18 cellular contexts compared by ENCODE assay signal in the genomic region with DNA sequence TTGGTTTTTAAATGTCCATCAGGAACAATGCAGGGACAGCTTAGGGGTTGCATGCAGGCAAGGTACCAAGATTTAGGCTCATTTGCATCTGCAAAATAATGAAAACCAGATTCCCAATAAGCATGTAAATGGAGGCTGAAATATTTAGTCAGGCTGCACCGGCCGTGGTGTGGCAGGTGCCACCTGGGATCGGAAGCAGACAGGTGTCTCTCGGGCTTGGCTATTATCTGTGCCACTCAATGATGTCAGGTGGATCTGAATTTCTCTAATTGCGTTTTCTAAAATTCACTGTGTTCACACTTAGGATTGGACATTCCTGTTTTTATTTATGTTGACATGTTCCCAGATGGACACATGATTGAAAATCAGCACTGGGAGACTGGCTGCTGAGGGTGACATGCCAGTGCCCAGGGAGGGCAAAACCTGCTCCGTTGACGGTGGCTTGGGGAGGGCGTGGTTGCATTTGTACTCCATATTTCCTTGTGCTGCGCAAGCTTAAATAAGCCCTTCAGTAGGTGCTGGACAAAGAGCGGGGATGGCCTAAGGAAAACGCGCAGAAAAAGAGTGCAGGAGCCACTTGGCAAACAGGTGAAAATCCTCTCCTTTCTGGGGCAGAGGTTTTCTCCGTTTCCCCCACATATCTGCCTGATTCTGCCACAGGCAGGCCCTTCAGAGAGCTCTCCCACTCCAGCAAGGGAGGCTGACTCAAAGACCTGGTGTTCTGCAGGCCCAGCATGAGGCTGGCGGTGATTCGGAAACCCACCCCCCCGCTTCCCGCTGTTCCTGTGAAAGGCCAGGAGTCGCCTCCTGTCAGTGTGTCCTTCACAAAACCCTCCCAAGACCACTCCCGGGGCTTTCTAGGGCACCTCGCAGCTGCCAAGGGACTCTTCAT.
DNase-seq lines count a peak whose midpoint lies in the region; ATAC-seq, FAIRE-seq and TF ChIP-seq lines count a peak whose summit lies in the region.
"Had no signal": no experiment of that assay in that cellular context is flagged by ENCODE, and none has a peak within 500 bp of the region (broad histone marks: within the 10 kb centered on the region; RNA-seq: fewer than 3 reads in every experiment).

No MANE protein-coding gene starts in this region.

- H3K9me2 ChIP-seq in MM.1S (replicated peaks; ENCODE audit: insufficient read depth, low read length): no peaks in the 10 kb centered on the region

- ATAC-seq in HG03457 (IDR thresholded peaks at IDR 0.05; ENCODE audit: unreplicated experiment): no peak

- TF ChIP-seq CTCF in MM.1S (IDR thresholded peaks at IDR 0.05; ENCODE audit: low read length): no peak
- no peak for TF ChIP-seq CTCF in smooth muscle cell (IDR thresholded peaks at IDR 0.05; ENCODE audit: borderline replicate concordance, insufficient read depth, poor library complexity, severe bottlenecking)

- H3F3A ChIP-seq in MM.1S (ENCODE audit: insufficient read depth, low read length) (no peaks in the 10 kb centered on the region), smooth muscle cell (ENCODE audit: low read depth) (no peaks in the 10 kb centered on the region)

- H3K9ac ChIP-seq in iPS-20b (ENCODE audit: low read depth, low read length) (no peak overlapping the region), MM.1S (ENCODE audit: low read length) (no peak overlapping the region), smooth muscle cell (ENCODE audit: low read depth) (no peak overlapping the region)
- H3K9ac ChIP-seq: BLaER1 had no signal

- H3K27me3 ChIP-seq in iPS-20b (ENCODE audit: insufficient read depth, low read length) (no peaks in the 10 kb centered on the region), small intestine (ENCODE audit: control insufficient read depth in 2 of 2, insufficient read depth in 2 of 2, low read length in 2 of 2) (no peaks in the 10 kb centered on the region), MM.1S (replicated peaks; ENCODE audit: insufficient read depth, low read length) (peaks cover 16% of the 10 kb centered on the region), smooth muscle cell (ENCODE audit: low read depth) (peaks cover 15% of the 10 kb centered on the region)
- H3K27me3 ChIP-seq: BLaER1, thyroid gland had no signal

- H3K4me3 ChIP-seq in iPS-20b (ENCODE audit: low read length) (0 out of 2 replicates have a peak overlapping the region, but pooled peaks have one; percentile 13), small intestine (ENCODE audit: low read depth in 1 of 2, low read length in 2 of 2) (no peak overlapping the region), MM.1S (ENCODE audit: low read length) (no peak overlapping the region), smooth muscle cell (no peak overlapping the region)
- H3K4me3 ChIP-seq: BLaER1, sigmoid colon, SK-N-MC, thyroid gland had no signal

- H3K27ac ChIP-seq in iPS-20b (ENCODE audit: low read length) (no peak overlapping the region), small intestine (ENCODE audit: low read depth in 1 of 2, low read length in 1 of 2) (no peak overlapping the region), MM.1S (ENCODE audit: low read length) (no peak overlapping the region), smooth muscle cell (ENCODE audit: low read depth) (no peak overlapping the region)
- H3K27ac ChIP-seq: 22Rv1, BLaER1, SK-N-MC, thyroid gland had no signal

- DNase-seq in DMS153 (lab: John Stamatoyannopoulos, UW) (peak; percentile 31), DMS153 treated with DMSO at 0.1 percent for 48 hours (lab: John Stamatoyannopoulos, UW; ENCODE audit: unreplicated experiment) (no peak), NCI-H345 (lab: John Stamatoyannopoulos, UW) (peak; percentile 58), small intestine (peak; percentile 64), MM.1S (no peak), smooth muscle cell (lab: John Stamatoyannopoulos, UW; ENCODE audit: unreplicated experiment) (no peak)
- DNase-seq: DND-41; GOT3; sigmoid colon; stimulated activated CD4-positive, alpha-beta T cell treated with anti-CD3 and anti-CD28 coated beads, Interleukin-4, amount 100 ng/mL, for 1 hour; thyroid gland had no signal

- H2AFZ ChIP-seq in MM.1S (ENCODE audit: low read length) (no peak overlapping the region), smooth muscle cell (ENCODE audit: low read depth) (no peak overlapping the region)

- H3K79me2 ChIP-seq in MM.1S (ENCODE audit: low read length) (no peaks in the 10 kb centered on the region), smooth muscle cell (ENCODE audit: low read depth) (no peaks in the 10 kb centered on the region)

- H4K20me1 ChIP-seq in MM.1S (ENCODE audit: insufficient read depth, low read length) (no peaks in the 10 kb centered on the region), smooth muscle cell (ENCODE audit: low read depth) (no peaks in the 10 kb centered on the region)
- H4K20me1 ChIP-seq: BLaER1 had no signal

- H3K36me3 ChIP-seq in iPS-20b (ENCODE audit: insufficient read depth, low read depth, low read length): no peaks in the 10 kb centered on the region
- H3K36me3 ChIP-seq in small intestine (ENCODE audit: control insufficient read depth in 2 of 2, insufficient read depth in 2 of 2, low read length in 2 of 2): no peaks in the 10 kb centered on the region
- H3K36me3 ChIP-seq in MM.1S (replicated peaks; ENCODE audit: insufficient read depth, low read length): no peaks in the 10 kb centered on the region
- no peaks in the 10 kb centered on the region for H3K36me3 ChIP-seq in smooth muscle cell (ENCODE audit: low read depth)
- H3K36me3 ChIP-seq: BLaER1, sigmoid colon, thyroid gland had no signal

- 17 to 56% (median 35%) methylated on average over 20 of the region's 20 CpGs for WGBS in small intestine, 3 donors
- 62% methylated on average over 20 of the region's 20 CpGs for WGBS in smooth muscle cell (ENCODE audit: low lambda C conversion rate)

- no peak for FAIRE-seq in small intestine (lab: Jason Lieb, UNC)
- FAIRE-seq: endothelial cell of umbilical vein, frontal cortex had no signal

- H3K9me3 ChIP-seq in iPS-20b (ENCODE audit: insufficient read depth, low read depth, low read length): no peaks in the 10 kb centered on the region
- H3K9me3 ChIP-seq in small intestine (ENCODE audit: control insufficient read depth, low read depth): no peaks in the 10 kb centered on the region
- H3K9me3 ChIP-seq in MM.1S (replicated peaks; ENCODE audit: insufficient read depth, low read length): no peaks in the 10 kb centered on the region
- no peaks in the 10 kb centered on the region for H3K9me3 ChIP-seq in smooth muscle cell (replicated peaks; ENCODE audit: low read depth)
- H3K9me3 ChIP-seq: BLaER1, sigmoid colon, thyroid gland had no signal

- H3K4me1 ChIP-seq in iPS-20b (ENCODE audit: insufficient read depth, low read length): peaks cover 15% of the 10 kb centered on the region; the same call in 1 of the 2 replicates
- H3K4me1 ChIP-seq in small intestine (ENCODE audit: control insufficient read depth in 2 of 2, insufficient read depth in 1 of 2, low read depth in 1 of 2, low read length in 1 of 2): no peaks in the 10 kb centered on the region
- H3K4me1 ChIP-seq in MM.1S (ENCODE audit: low read length): no peaks in the 10 kb centered on the region
- H3K4me1 ChIP-seq in smooth muscle cell (ENCODE audit: low read depth): no peaks in the 10 kb centered on the region
- H3K4me1 ChIP-seq: sigmoid colon, thyroid gland had no signal

- no peak overlapping the region for H3K4me2 ChIP-seq in MM.1S (ENCODE audit: low read depth, low read length)
- H3K4me2 ChIP-seq in smooth muscle cell: no peak overlapping the region
- H3K4me2 ChIP-seq: BLaER1 had no signal

Comparison
In these comparisons a context has a peak if more than half of its experiments do, and no peak if none do; other contexts are left out.
1. DNase-seq: peak in DMS153 (single experiment), NCI-H345 (single experiment) and small intestine (single experiment); none in DMS153 treated with DMSO at 0.1 percent for 48 hours (single experiment), MM.1S (single experiment) and smooth muscle cell (single experiment).